8 cellular contexts compared by ENCODE assay signal in the genomic region with DNA sequence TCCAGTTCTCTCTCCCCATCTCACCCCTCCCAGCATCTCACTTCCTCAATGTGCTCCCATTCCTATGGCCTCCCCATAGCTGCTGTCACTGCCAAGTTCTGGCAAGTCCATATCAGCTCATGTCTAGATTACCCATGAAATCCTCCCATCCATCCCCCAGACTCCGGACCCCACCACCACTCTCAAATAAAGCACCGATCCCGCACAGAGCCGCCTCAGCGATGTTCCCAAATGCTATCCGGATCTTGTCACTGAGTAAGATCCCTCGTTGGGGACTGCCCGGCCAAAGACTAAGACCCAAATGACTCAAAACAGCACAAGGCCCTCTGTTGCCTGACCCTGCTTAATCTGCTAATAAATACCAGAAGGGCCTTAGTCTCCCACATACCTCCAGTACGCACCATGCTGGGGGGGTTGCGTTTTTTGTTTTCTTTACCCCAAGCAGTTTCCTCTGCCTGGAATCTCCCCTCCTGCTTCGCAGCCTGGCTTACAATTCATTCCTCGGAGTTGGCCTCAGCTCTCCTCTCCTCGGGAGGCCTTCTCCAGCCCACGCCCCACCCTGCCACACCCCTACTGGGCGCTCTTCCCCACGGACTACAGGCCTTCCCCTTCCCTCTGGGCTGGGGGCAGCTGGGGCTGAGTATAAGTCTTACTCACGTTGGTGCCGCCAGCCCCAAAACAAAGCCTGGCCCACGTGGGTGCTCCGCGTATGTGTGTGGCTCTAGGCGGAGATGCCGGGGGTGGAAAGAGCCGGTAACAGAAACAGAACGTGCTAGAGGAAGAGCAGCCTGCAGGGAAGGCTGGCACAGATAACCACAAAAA. TPM values are rescaled to one million over a fixed set of nuclear protein-coding genes. Genes with fewer than 3 reads are reported as not detected.
A peak's percentile ranks its signal among the peaks of the same experiment; 100 is the strongest.
DNase-seq lines count a peak whose midpoint lies in the region; ATAC-seq and TF ChIP-seq lines count a peak whose summit lies in the region.

No MANE protein-coding gene starts in this region.

- DNase-seq in ELR (ENCODE audit: low read depth) (peak; percentile 91), RWPE1 (ENCODE audit: low spot score) (peak; percentile 80), heart right ventricle (peak; percentile 37 to 45), NCI-H345 treated with DMSO at 0.1 percent for 48 hours (lab: John Stamatoyannopoulos, UW; ENCODE audit: unreplicated experiment) (no peak), NCI-H2171 (lab: John Stamatoyannopoulos, UW) (no peak)

- TF ChIP-seq CTCF in RWPE1 (conservative IDR thresholded peaks at IDR 0.05; ENCODE audit: low read depth), result no peak
- TF ChIP-seq CTCF in heart right ventricle (IDR thresholded peaks at IDR 0.05), result no peak

- H3K4me3 Mint-ChIP-seq in activated naive CD8-positive, alpha-beta T cell, result peak overlapping the region; percentile 95

- H3K36me3 ChIP-seq in heart right ventricle, result no peaks in the 10 kb centered on the region
- H3K36me3 ChIP-seq in skeletal muscle satellite cell (ENCODE audit: insufficient read depth, low read length), result peaks cover 15% of the 10 kb centered on the region

- no peaks in the 10 kb centered on the region for H3K27me3 Mint-ChIP-seq in activated naive CD8-positive, alpha-beta T cell

- POLR2A ChIA-PET in RWPE1 (lab: Yijun Ruan, JAX; ENCODE audit: low non-redundant PET), result interaction anchor here (0.7 to 1.8 kb wide), 3 partner anchors 40 to 142 kb away, joined by 3 to 14 read pairs (median 5); no protein-coding TSS in a partner anchor

- H3K27ac ChIP-seq in RWPE1, result peak overlapping the region; percentile 89
- H3K27ac ChIP-seq in heart right ventricle, result peak overlapping the region in 9 of 10 donors; percentile 90 to 98 (median 96)

- intact Hi-C loops in heart right ventricle (cut with DNase I), result loop anchor here in 6 of 10 donors (2.0 to 10.0 kb wide), 8 partner anchors 39 to 419 kb away; a partner anchor contains a TSS

- CTCF ChIA-PET in RWPE1 (lab: Yijun Ruan, JAX), result interaction anchor here (0.5 to 1.0 kb wide), 3 partner anchors 83 to 115 kb away, joined by 3 to 7 read pairs (median 4); no protein-coding TSS in a partner anchor

- H3K4me1 ChIP-seq in heart right ventricle, result peaks cover 7 to 65% (median 36%) of the 10 kb centered on the region in 9 donors
- H3K4me1 ChIP-seq in skeletal muscle satellite cell (ENCODE audit: control insufficient read depth, insufficient read depth, low read length), result peaks cover 40% of the 10 kb centered on the region

- H3K27ac Mint-ChIP-seq in activated naive CD8-positive, alpha-beta T cell, result peak overlapping the region; percentile 89

- peaks cover 43% of the 10 kb centered on the region for H3K4me1 Mint-ChIP-seq in activated naive CD8-positive, alpha-beta T cell (ENCODE audit: low read depth)

- H3K9me3 ChIP-seq in heart right ventricle, result no peaks in the 10 kb centered on the region
- no peaks in the 10 kb centered on the region for H3K9me3 ChIP-seq in skeletal muscle satellite cell (replicated peaks; ENCODE audit: low read length)

- peak overlapping the region in 8 of 10 donors; percentile 62 to 94 (median 86) for H3K4me3 ChIP-seq in heart right ventricle
- peak overlapping the region; percentile 86 for H3K4me3 ChIP-seq in skeletal muscle satellite cell (ENCODE audit: low read length)

- H3K36me3 Mint-ChIP-seq in activated naive CD8-positive, alpha-beta T cell, result peaks cover 8% of the 10 kb centered on the region

- H3K9ac ChIP-seq in skeletal muscle satellite cell (ENCODE audit: low read depth, low read length), result peak overlapping the region; percentile 99

- H3K27me3 ChIP-seq in heart right ventricle (peaks cover 0 to 8% (median 0%) of the 10 kb centered on the region in 7 donors), skeletal muscle satellite cell (ENCODE audit: control insufficient read depth, insufficient read depth, low read length) (no peaks in the 10 kb centered on the region)

- 33 to 39% methylated on average over 25 of the region's 25 CpGs for WGBS in heart right ventricle, 2 donors

- ATAC-seq in heart right ventricle (peak in 6 of 8 donors; percentile 3 to 35 (median 12)), GM21825 (IDR thresholded peaks at IDR 0.05; ENCODE audit: unreplicated experiment) (no peak)

- peak overlapping the region; percentile 96 for H3K4me2 ChIP-seq in skeletal muscle satellite cell (ENCODE audit: low read length)

- no peaks in the 10 kb centered on the region for H3K9me3 Mint-ChIP-seq in activated naive CD8-positive, alpha-beta T cell (ENCODE audit: low read depth)

RNA-seq across cellular contexts. Expression of a gene that starts 1.8 kb away (rescaled TPM):
- total RNA-seq in heart right ventricle, result 10 to 100 TPM in 9 of 10 donors, 1 to 10 TPM in 1; 9.0 to 53.7 (median 22.9) TPM
- polyA plus RNA-seq in heart right ventricle, result 10 to 100 TPM in 1 of 2 donors, 1 to 10 TPM in 1; 5.3 to 20.2 TPM
- total RNA-seq in skeletal muscle satellite cell (2012; rRNA removed), result 35.2 and 70.1 TPM in 2 replicates

Comparison
In these comparisons a context has a peak if more than half of its experiments do, and no peak if none do; other contexts are left out.
1. DNase-seq: peak in ELR (single experiment), RWPE1 (single experiment) and heart right ventricle (2 of 2); none in NCI-H345 treated with DMSO at 0.1 percent for 48 hours (single experiment) and NCI-H2171 (single experiment).